24 cellular contexts compared by ENCODE assay signal in genomic region chr14:99150236-99150635, GRCh38.
"Had no signal": no experiment of that assay in that cellular context is flagged by ENCODE, and none has a peak within 500 bp of the region (broad histone marks: within the 10 kb centered on the region; RNA-seq: fewer than 3 reads in every experiment).

No MANE protein-coding gene starts in this region.

- H3K36me3 ChIP-seq: colonic mucosa, esophagus squamous epithelium, gastrocnemius medialis, heart right ventricle, left lung, lower lobe of right lung had no signal

- H3K4me3 Mint-ChIP-seq: immature natural killer cell had no signal

- H3K27ac ChIP-seq: colonic mucosa, dorsolateral prefrontal cortex, epithelial cell of prostate, esophagus squamous epithelium, gastrocnemius medialis, heart right ventricle, hepatocyte, left lung, lower lobe of right lung had no signal

- H3K4me3 ChIP-seq: colonic mucosa, dorsolateral prefrontal cortex, esophagus squamous epithelium, gastrocnemius medialis, heart right ventricle, hepatocyte, left lung, lower lobe of right lung had no signal

- ATAC-seq: esophagus mucosa, gastrocnemius medialis, heart right ventricle, left cardiac atrium, left lung, left ventricle myocardium superior, lower lobe of right lung had no signal

- H3K4me1 Mint-ChIP-seq: immature natural killer cell had no signal

- H3K27ac Mint-ChIP-seq: immature natural killer cell had no signal

- H3K9me3 Mint-ChIP-seq: immature natural killer cell had no signal

- H3K27me3 ChIP-seq: colonic mucosa, gastrocnemius medialis, hepatocyte had no signal

- DNase-seq: cerebellar nuclear complex; colonic mucosa; dermis blood vessel endothelial cell; effector CD4-positive, alpha-beta T cell; effector memory CD4-positive, alpha-beta T cell; erythroblast; esophagus squamous epithelium; foreskin fibroblast; foreskin melanocyte; gastrocnemius medialis; glutamatergic neuron; heart right ventricle; hypothalamus; immature natural killer cell; left cardiac atrium; left lung; left ventricle myocardium superior; lower lobe of right lung; mesenchymal stem cell; midbrain had no signal

- H3K4me1 ChIP-seq: colonic mucosa had no signal

- H3K9me3 ChIP-seq: colonic mucosa, esophagus squamous epithelium, gastrocnemius medialis, heart right ventricle, left lung, lower lobe of right lung had no signal
